Comparison of ENCODE assay signal across 8 cellular contexts in genomic region chr19:3434630-3435553, GRCh38. TPM values are rescaled to one million over a fixed set of nuclear protein-coding genes. Genes with fewer than 3 reads are reported as not detected.
DNase-seq lines count a peak whose midpoint lies in the region; ATAC-seq lines count a peak whose summit lies in the region.

No MANE protein-coding gene starts in this region.

- H3K9me3 Mint-ChIP-seq in CD4-positive, CD25-positive, alpha-beta regulatory T cell, result peaks cover 0 to 1% (median 0%) of the 10 kb centered on the region in 7 donors

- peak overlapping the region; percentile 76 for H3K4me3 ChIP-seq in CD4-positive, CD25-positive, alpha-beta regulatory T cell (ENCODE audit: low read depth, low read length)

- H3K4me3 Mint-ChIP-seq in CD4-positive, CD25-positive, alpha-beta regulatory T cell, result peak overlapping the region; percentile 94 to 97 (median 96)

- H3K4me1 ChIP-seq in CD4-positive, CD25-positive, alpha-beta regulatory T cell (ENCODE audit: control insufficient read depth, insufficient read depth, low read length, poor library complexity, severe bottlenecking), result peaks cover 11% of the 10 kb centered on the region

- peak; percentile 95 for ATAC-seq in CD4-positive, CD25-positive, alpha-beta regulatory T cell (ENCODE audit: low read depth in 2 of 2)
- ATAC-seq in GM19463 (IDR thresholded peaks at IDR 0.05; ENCODE audit: unreplicated experiment), result peak; percentile 86

- peak overlapping the region; percentile 91 for H3K27ac ChIP-seq in CD4-positive, CD25-positive, alpha-beta regulatory T cell (ENCODE audit: insufficient read depth, low read length, poor library complexity, severe bottlenecking)

- peak; percentile 88 to 98 (median 97) for DNase-seq in CD4-positive, CD25-positive, alpha-beta regulatory T cell
- DNase-seq in HS-27A (ENCODE audit: low read depth) (peak; percentile 31), NOMO-1 treated with dmso at 0.1 percent for 144 hours (lab: John Stamatoyannopoulos, UW; ENCODE audit: unreplicated experiment) (peak; percentile 95), activated T-cell treated with anti-CD3 and anti-CD28 coated beads for 24 hours (ENCODE audit: low read depth) (peak; percentile 95), epidermal melanocyte (ENCODE audit: insufficient read length, low spot score) (peak; percentile 98), middle frontal gyrus (ENCODE audit: extremely low spot score, low spot score) (peak; percentile 86)
- DNase-seq in stimulated activated CD8-positive, alpha-beta memory T cell treated with anti-CD3 and anti-CD28 coated beads, Interleukin-15, amount 100 ng/mL, for 48 hours (ENCODE audit: low read depth in 2 of 2), result peak; percentile 96

- no peaks in the 10 kb centered on the region for H3K36me3 ChIP-seq in CD4-positive, CD25-positive, alpha-beta regulatory T cell (ENCODE audit: control insufficient read depth, insufficient read depth, low read length)

- no peaks in the 10 kb centered on the region for H3K9me3 ChIP-seq in CD4-positive, CD25-positive, alpha-beta regulatory T cell (ENCODE audit: control insufficient read depth in 2 of 2, low read length in 2 of 2)

- peaks cover 0 to 24% (median 12%) of the 10 kb centered on the region in 4 donors for H3K4me1 Mint-ChIP-seq in CD4-positive, CD25-positive, alpha-beta regulatory T cell

- no peaks in the 10 kb centered on the region for H3K27me3 ChIP-seq in CD4-positive, CD25-positive, alpha-beta regulatory T cell (ENCODE audit: control insufficient read depth, insufficient read depth, low read length)

- H3K27me3 Mint-ChIP-seq in CD4-positive, CD25-positive, alpha-beta regulatory T cell, result no peaks in the 10 kb centered on the region

- H3K27ac Mint-ChIP-seq in CD4-positive, CD25-positive, alpha-beta regulatory T cell, result peak overlapping the region; percentile 97 to 99 (median 98)

- no peaks in the 10 kb centered on the region for H3K36me3 Mint-ChIP-seq in CD4-positive, CD25-positive, alpha-beta regulatory T cell

RNA-seq across cellular contexts. Expression of gene SMIM24, which starts 45.4 kb away (rescaled TPM):
- total RNA-seq in CD4-positive, CD25-positive, alpha-beta regulatory T cell, result 1.4 TPM
- not detected for polyA plus RNA-seq in CD4-positive, CD25-positive, alpha-beta regulatory T cell

RNA-seq across cellular contexts. Expression of gene SMIM44, which starts 48.3 kb away (rescaled TPM):
- not detected for total RNA-seq in CD4-positive, CD25-positive, alpha-beta regulatory T cell
- polyA plus RNA-seq in CD4-positive, CD25-positive, alpha-beta regulatory T cell, result not detected

Comparison
In these comparisons a context has a peak if more than half of its experiments do, and no peak if none do; other contexts are left out.
1. Peak in every context shown above with its lines: DNase-seq, ATAC-seq, H3K4me3 ChIP-seq and H3K27ac ChIP-seq.
2. DNase-seq: peak in every context shown above with its lines; median percentile 98 in epidermal melanocyte; 97 in CD4-positive, CD25-positive, alpha-beta regulatory T cell; 96 in stimulated activated CD8-positive, alpha-beta memory T cell treated with anti-CD3 and anti-CD28 coated beads, Interleukin-15, amount 100 ng/mL, for 48 hours; 95 in NOMO-1 treated with dmso at 0.1 percent for 144 hours; 95 in activated T-cell treated with anti-CD3 and anti-CD28 coated beads for 24 hours; 86 in middle frontal gyrus; 31 in HS-27A.